ENCODE assay signal across 8 cellular contexts in the genomic region with DNA sequence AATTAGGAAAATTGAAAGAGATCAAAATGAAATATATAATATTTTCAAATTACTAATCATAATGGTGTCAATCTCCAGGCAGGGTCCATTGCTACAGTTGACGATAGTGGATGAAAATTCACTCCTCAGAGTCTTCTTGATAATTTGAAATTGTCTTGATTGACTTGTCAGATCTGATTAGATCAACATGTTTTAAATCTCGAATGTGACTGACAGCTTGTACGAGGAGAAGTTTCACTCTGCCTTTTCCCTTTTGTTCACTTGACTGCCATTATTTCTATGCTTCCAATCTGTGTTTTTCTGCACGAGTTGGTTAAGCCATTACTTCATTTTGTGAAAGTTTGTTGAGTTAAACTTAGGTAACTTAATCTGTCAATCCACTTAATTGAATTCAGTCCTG. TPM values are rescaled to one million over a fixed set of nuclear protein-coding genes. Genes with fewer than 3 reads are reported as not detected.
"Had no signal": no experiment of that assay in that cellular context is flagged by ENCODE, and none has a peak within 500 bp of the region (broad histone marks: within the 10 kb centered on the region; RNA-seq: fewer than 3 reads in every experiment).

No MANE protein-coding gene starts in this region.

RNA-seq across cellular contexts. Expression of gene RHD, which starts 3.3 kb away (rescaled TPM):
- total RNA-seq: LHCN-M2, MCF 10A, NCI-H460, OCI-LY7, PC-9, Right ventricle myocardium superior, SJSA1 had no signal
- polyA plus RNA-seq: SK-N-SH had no signal
